ENCODE assay signal across 8 cellular contexts in genomic region chr19:8609210-8610040, GRCh38. TPM values are rescaled to one million over a fixed set of nuclear protein-coding genes. Genes with fewer than 3 reads are reported as not detected.
DNase-seq lines count a peak whose midpoint lies in the region; ATAC-seq and TF ChIP-seq lines count a peak whose summit lies in the region.

No MANE protein-coding gene starts in this region.

- H3K4me2 ChIP-seq in osteoblast (ENCODE audit: insufficient read depth, low read length), result peak overlapping the region; percentile 90

- H3K79me2 ChIP-seq in osteoblast (ENCODE audit: insufficient read depth, low read length), result no peaks in the 10 kb centered on the region

- H3K4me1 ChIP-seq in osteoblast (ENCODE audit: insufficient read depth, low read length), result peaks cover 23% of the 10 kb centered on the region

- intact Hi-C loops in activated T-helper 1 cell treated with anti-CD3 and anti-CD28 coated beads, Interleukin-12 subunit alpha, Interleukin-12 subunit beta, Interleukin-2, Interleukin-4 antibody, amounts not matched to agents 30 ng/mL and 10 ng/mL and 1 ng/mL, durations not matched to agents 14 hours and 24 hours and 36 hours (cut with micrococcal nuclease), result loop anchor here (1.0 kb wide), 1 partner anchor 17 kb away; no protein-coding TSS in a partner anchor
- intact Hi-C loops in Right ventricle myocardium inferior (cut with DNase I), result no loop called here

- peak overlapping the region; percentile 85 for H2AFZ ChIP-seq in osteoblast (ENCODE audit: low read length)

- H3K4me1 Mint-ChIP-seq in activated T-helper 1 cell treated with anti-CD3 and anti-CD28 coated beads, Interleukin-12 subunit alpha, Interleukin-12 subunit beta, Interleukin-2, Interleukin-4 antibody, amounts not matched to agents 30 ng/mL and 10 ng/mL and 1 ng/mL, durations not matched to agents 14 hours and 24 hours and 36 hours (ENCODE audit: low read depth), result peaks cover 14% of the 10 kb centered on the region

- peak overlapping the region; percentile 88 for H3K4me3 Mint-ChIP-seq in activated T-helper 1 cell treated with anti-CD3 and anti-CD28 coated beads, Interleukin-12 subunit alpha, Interleukin-12 subunit beta, Interleukin-2, Interleukin-4 antibody, amounts not matched to agents 30 ng/mL and 10 ng/mL and 1 ng/mL, durations not matched to agents 14 hours and 24 hours and 36 hours

- peaks cover 5% of the 10 kb centered on the region for H4K20me1 ChIP-seq in osteoblast (ENCODE audit: insufficient read depth, low read length)

- no peak for TF ChIP-seq CTCF in osteoblast (IDR thresholded peaks at IDR 0.05; ENCODE audit: extremely low read depth, low read depth, low read length)

- H3K36me3 Mint-ChIP-seq in activated T-helper 1 cell treated with anti-CD3 and anti-CD28 coated beads, Interleukin-12 subunit alpha, Interleukin-12 subunit beta, Interleukin-2, Interleukin-4 antibody, amounts not matched to agents 30 ng/mL and 10 ng/mL and 1 ng/mL, durations not matched to agents 14 hours and 24 hours and 36 hours (ENCODE audit: low read depth), result peaks cover 1% of the 10 kb centered on the region

- ATAC-seq in Right ventricle myocardium inferior (peak; percentile 62), HG02852 (IDR thresholded peaks at IDR 0.05; ENCODE audit: unreplicated experiment) (no peak), GM21619 (IDR thresholded peaks at IDR 0.05; ENCODE audit: unreplicated experiment) (no peak)

- peak; percentile 33 for DNase-seq in activated T-cell treated with anti-CD3 and anti-CD28 coated beads, Interleukin-2, amount 50 U/mL, for 1 hour
- DNase-seq in activated T-cell treated with anti-CD3 and anti-CD28 coated beads for 4 hours (no peak), Right ventricle myocardium inferior (ENCODE audit: missing footprints) (peak; percentile 87), osteoblast (ENCODE audit: insufficient read length, low spot score, missing footprints) (peak; percentile 94)
- no peak for DNase-seq in activated T-helper 1 cell treated with anti-CD3 and anti-CD28 coated beads, Interleukin-12 subunit alpha, Interleukin-12 subunit beta, Interleukin-2, Interleukin-4 antibody, amounts not matched to agents 30 ng/mL and 10 ng/mL and 1 ng/mL, durations not matched to agents 14 hours and 24 hours and 36 hours (ENCODE audit: low spot score)
- DNase-seq in effector CD4-positive, alpha-beta T cell, result no peak

- peak overlapping the region; percentile 76 for H3K27ac Mint-ChIP-seq in activated T-helper 1 cell treated with anti-CD3 and anti-CD28 coated beads, Interleukin-12 subunit alpha, Interleukin-12 subunit beta, Interleukin-2, Interleukin-4 antibody, amounts not matched to agents 30 ng/mL and 10 ng/mL and 1 ng/mL, durations not matched to agents 14 hours and 24 hours and 36 hours

- H3K27me3 Mint-ChIP-seq in activated T-helper 1 cell treated with anti-CD3 and anti-CD28 coated beads, Interleukin-12 subunit alpha, Interleukin-12 subunit beta, Interleukin-2, Interleukin-4 antibody, amounts not matched to agents 30 ng/mL and 10 ng/mL and 1 ng/mL, durations not matched to agents 14 hours and 24 hours and 36 hours (ENCODE audit: insufficient read depth), result peaks cover 12% of the 10 kb centered on the region

- H3K36me3 ChIP-seq in osteoblast (ENCODE audit: insufficient read depth, low read length), result no peaks in the 10 kb centered on the region

- peak overlapping the region; percentile 85 for H3K4me3 ChIP-seq in osteoblast (ENCODE audit: insufficient read depth, low read length)

- H3K9me3 ChIP-seq in osteoblast (ENCODE audit: low read depth, low read length), result peaks cover 4% of the 10 kb centered on the region

- H3K9me3 Mint-ChIP-seq in activated T-helper 1 cell treated with anti-CD3 and anti-CD28 coated beads, Interleukin-12 subunit alpha, Interleukin-12 subunit beta, Interleukin-2, Interleukin-4 antibody, amounts not matched to agents 30 ng/mL and 10 ng/mL and 1 ng/mL, durations not matched to agents 14 hours and 24 hours and 36 hours, result no peaks in the 10 kb centered on the region

- H3K27ac ChIP-seq in osteoblast (ENCODE audit: low read depth, low read length), result peak overlapping the region; percentile 35

- no peaks in the 10 kb centered on the region for H3K27me3 ChIP-seq in osteoblast (ENCODE audit: insufficient read depth, low read length)

RNA-seq across cellular contexts. Expression of gene ADAMTS10, which starts 1.1 kb away (rescaled TPM):
- 3.2 and 3.3 TPM in 2 replicates for total RNA-seq in activated T-helper 1 cell treated with anti-CD3 and anti-CD28 coated beads, Interleukin-12 subunit alpha, Interleukin-12 subunit beta, Interleukin-2, Interleukin-4 antibody, amounts not matched to agents 30 ng/mL and 10 ng/mL and 1 ng/mL, durations not matched to agents 14 hours and 24 hours and 36 hours
- 10.0 TPM for total RNA-seq in Right ventricle myocardium inferior
- 49.6 and 56.3 TPM in 2 replicates for total RNA-seq in osteoblast

RNA-seq across cellular contexts. Expression of gene NFILZ, which starts 21.0 kb away (rescaled TPM):
- total RNA-seq in activated T-helper 1 cell treated with anti-CD3 and anti-CD28 coated beads, Interleukin-12 subunit alpha, Interleukin-12 subunit beta, Interleukin-2, Interleukin-4 antibody, amounts not matched to agents 30 ng/mL and 10 ng/mL and 1 ng/mL, durations not matched to agents 14 hours and 24 hours and 36 hours, result not detected in 2 replicates
- not detected for total RNA-seq in Right ventricle myocardium inferior
- not detected in 2 replicates for total RNA-seq in osteoblast

RNA-seq across cellular contexts. Expression of gene MYO1F, which starts 32.2 kb away (rescaled TPM):
- 45.6 and 50.9 TPM in 2 replicates for total RNA-seq in activated T-helper 1 cell treated with anti-CD3 and anti-CD28 coated beads, Interleukin-12 subunit alpha, Interleukin-12 subunit beta, Interleukin-2, Interleukin-4 antibody, amounts not matched to agents 30 ng/mL and 10 ng/mL and 1 ng/mL, durations not matched to agents 14 hours and 24 hours and 36 hours
- total RNA-seq in Right ventricle myocardium inferior (9.3 TPM), osteoblast (under 0.01 and 0.72 TPM in 2 replicates)

Comparison
In these comparisons a context has a peak if more than half of its experiments do, and no peak if none do; other contexts are left out.
1. DNase-seq: peak in activated T-cell treated with anti-CD3 and anti-CD28 coated beads, Interleukin-2, amount 50 U/mL, for 1 hour (single experiment), Right ventricle myocardium inferior (single experiment) and osteoblast (single experiment); none in activated T-cell treated with anti-CD3 and anti-CD28 coated beads for 4 hours (single experiment), activated T-helper 1 cell treated with anti-CD3 and anti-CD28 coated beads, Interleukin-12 subunit alpha, Interleukin-12 subunit beta, Interleukin-2, Interleukin-4 antibody, amounts not matched to agents 30 ng/mL and 10 ng/mL and 1 ng/mL, durations not matched to agents 14 hours and 24 hours and 36 hours (single experiment) and effector CD4-positive, alpha-beta T cell (single experiment).